In genomic region chr7:100432053-100432452, GRCh38 we compare ENCODE assay signal across 10 cellular contexts. TPM values are rescaled to one million over a fixed set of nuclear protein-coding genes. Genes with fewer than 3 reads are reported as not detected.
A peak's percentile ranks its signal among the peaks of the same experiment; 100 is the strongest.
DNase-seq lines count a peak whose midpoint lies in the region; ATAC-seq and TF ChIP-seq lines count a peak whose summit lies in the region.
"Had no signal": no experiment of that assay in that cellular context is flagged by ENCODE, and none has a peak within 500 bp of the region (broad histone marks: within the 10 kb centered on the region; RNA-seq: fewer than 3 reads in every experiment).

No MANE protein-coding gene starts in this region.

- no peaks in the 10 kb centered on the region for H3K27me3 ChIP-seq in A673 (replicated peaks; ENCODE audit: insufficient read depth, low read depth, low read length, poor library complexity)
- H3K27me3 ChIP-seq in mesenchymal stem cell (ENCODE audit: control insufficient read depth in 1 of 2, insufficient read depth in 1 of 2, low read length in 2 of 2): no peaks in the 10 kb centered on the region
- H3K27me3 ChIP-seq in testis: no peaks in the 10 kb centered on the region

- H3K4ac ChIP-seq in mesenchymal stem cell (ENCODE audit: low read depth in 1 of 2, low read length in 2 of 2): no peak overlapping the region

- no peak overlapping the region for H4K8ac ChIP-seq in mesenchymal stem cell (ENCODE audit: low read length)

- H3K9me3 Mint-ChIP-seq in activated T-helper 2 cell treated with anti-CD3 and anti-CD28 coated beads, Interferon-gamma antibody, Interleukin-2, Interleukin-4, amounts not matched to agents 10 μg/mL and 5 μg/mL and 100 μg/mL, durations not matched to agents 14 hours and 24 hours and 36 hours: no peaks in the 10 kb centered on the region

- intact Hi-C loops in A673 (cut with micrococcal nuclease; ENCODE audit: unreplicated experiment) (no loop called here), posterior vena cava (cut with DNase I) (no loop called here), testis (cut with DNase I; ENCODE audit: low total_unique reads) (no loop called here)
- intact Hi-C loops in activated T-helper 2 cell treated with anti-CD3 and anti-CD28 coated beads, Interferon-gamma antibody, Interleukin-2, Interleukin-4, amounts not matched to agents 10 μg/mL and 5 μg/mL and 100 μg/mL, durations not matched to agents 14 hours and 24 hours and 36 hours (cut with micrococcal nuclease): no loop called here

- DNase-seq in A673 (ENCODE audit: low spot score): no peak
- DNase-seq in HFF-Myc (ENCODE audit: extremely low read depth, low read depth): no peak
- no peak for DNase-seq in activated T-helper 2 cell treated with anti-CD3 and anti-CD28 coated beads, Interferon-gamma antibody, Interleukin-2, Interleukin-4, amounts not matched to agents 10 μg/mL and 5 μg/mL and 100 μg/mL, durations not matched to agents 14 hours and 24 hours and 36 hours (ENCODE audit: low spot score)
- no peak for DNase-seq in mesenchymal stem cell
- no peak for DNase-seq in NCI-H1417 treated with DMSO at 0.1 percent for 48 hours (lab: John Stamatoyannopoulos, UW)
- no peak for DNase-seq in posterior vena cava (ENCODE audit: low spot score)
- DNase-seq in testis: no peak
- DNase-seq: activated CD8-positive, alpha-beta memory T cell treated with anti-CD3 and anti-CD28 coated beads, Interleukin-2, amount 50 U/mL, for 48 hours; islet precursor cell had no signal

- H4K91ac ChIP-seq in mesenchymal stem cell (ENCODE audit: low read length): no peak overlapping the region

- H3K27ac ChIP-seq in A673 (ENCODE audit: low read depth, low read length, poor library complexity, severe bottlenecking) (peak overlapping the region; percentile 99), mesenchymal stem cell (ENCODE audit: low read length, poor library complexity, severe bottlenecking) (no peak overlapping the region), testis (peak overlapping the region in 1 of 2 donors; percentile 2)

- H2AFZ ChIP-seq in mesenchymal stem cell (ENCODE audit: low read depth, low read length): no peak overlapping the region

- BruUV-seq in A673 (replicated peaks; lab: Mats Ljungman, UMichigan): no TSS peak

- H3K36me3 ChIP-seq in A673 (ENCODE audit: insufficient read depth, low read length, poor library complexity, severe bottlenecking) (peaks cover 41% of the 10 kb centered on the region), mesenchymal stem cell (ENCODE audit: control insufficient read depth in 1 of 2, insufficient read depth in 2 of 2, low read depth in 1 of 2, low read length in 2 of 2) (peaks cover 40 to 45% of the 10 kb centered on the region in 2 experiments), testis (ENCODE audit: low read depth, missing control alignments) (no peaks in the 10 kb centered on the region)

- H2BK15ac ChIP-seq in mesenchymal stem cell (ENCODE audit: low read depth, poor library complexity, severe bottlenecking): no peak overlapping the region

- no peak overlapping the region for H3K18ac ChIP-seq in mesenchymal stem cell (ENCODE audit: low read depth in 1 of 2, low read length in 2 of 2)

- no peaks in the 10 kb centered on the region for H3K27me3 Mint-ChIP-seq in activated T-helper 2 cell treated with anti-CD3 and anti-CD28 coated beads, Interferon-gamma antibody, Interleukin-2, Interleukin-4, amounts not matched to agents 10 μg/mL and 5 μg/mL and 100 μg/mL, durations not matched to agents 14 hours and 24 hours and 36 hours (ENCODE audit: low read depth)

- H3K27ac Mint-ChIP-seq in activated T-helper 2 cell treated with anti-CD3 and anti-CD28 coated beads, Interferon-gamma antibody, Interleukin-2, Interleukin-4, amounts not matched to agents 10 μg/mL and 5 μg/mL and 100 μg/mL, durations not matched to agents 14 hours and 24 hours and 36 hours: peak overlapping the region; percentile 64

- H2BK120ac ChIP-seq in mesenchymal stem cell (ENCODE audit: low read depth, low read length): no peak overlapping the region

- H3K14ac ChIP-seq in mesenchymal stem cell (ENCODE audit: low read length in 2 of 2): no peak overlapping the region

- peak overlapping the region; percentile 93 for H3K4me3 ChIP-seq in A673 (ENCODE audit: low read depth, low read length, poor library complexity, severe bottlenecking)
- peak overlapping the region; percentile 76 for H3K4me3 ChIP-seq in HFF-Myc (replicated peaks; ENCODE audit: low read depth, low read length)
- H3K4me3 ChIP-seq in mesenchymal stem cell (ENCODE audit: insufficient read depth in 1 of 2, low read depth in 1 of 2, low read length in 2 of 2): peak overlapping the region in 1 of 2 experiments; percentile 90
- no peak overlapping the region for H3K4me3 ChIP-seq in testis

- CTCF ChIA-PET in A673 (lab: Charles Lee): no interaction called here

- no peak for ATAC-seq in HG02678 (IDR thresholded peaks at IDR 0.05; ENCODE audit: unreplicated experiment)

- WGBS in mesenchymal stem cell: 91% methylated on average over 4 of the region's 4 CpGs
- 60 to 74% methylated on average over 4 of the region's 4 CpGs for WGBS in testis, 2 donors

- H3K4me2 ChIP-seq in mesenchymal stem cell (ENCODE audit: low read length, poor library complexity, severe bottlenecking): no peak overlapping the region

- no peak overlapping the region for H2BK5ac ChIP-seq in mesenchymal stem cell (ENCODE audit: low read depth, low read length, poor library complexity, severe bottlenecking)

- no peak for TF ChIP-seq POLR2A in testis (IDR thresholded peaks at IDR 0.05)

- peak overlapping the region; percentile 99 for H3K9ac ChIP-seq in mesenchymal stem cell (ENCODE audit: low read length)

- POLR2A ChIA-PET in A673 (lab: Charles Lee; ENCODE audit: low non-redundant PET): no interaction called here

- no peak overlapping the region for H2BK12ac ChIP-seq in mesenchymal stem cell (ENCODE audit: low read length in 2 of 2)

- H3K23ac ChIP-seq in mesenchymal stem cell (ENCODE audit: low read length in 2 of 2): no peak overlapping the region

- H3K4me1 ChIP-seq in A673 (ENCODE audit: insufficient read depth, low read length, poor library complexity, severe bottlenecking) (peaks cover 23% of the 10 kb centered on the region), mesenchymal stem cell (ENCODE audit: control insufficient read depth, insufficient read depth, low read depth, low read length) (peaks cover 33% of the 10 kb centered on the region), testis (peaks cover 31% of the 10 kb centered on the region)

- H2AK5ac ChIP-seq in mesenchymal stem cell (ENCODE audit: low read length, severe bottlenecking): no peak overlapping the region

- peaks cover 6% of the 10 kb centered on the region for H3K79me1 ChIP-seq in mesenchymal stem cell (replicated peaks; ENCODE audit: low read length, poor library complexity, severe bottlenecking)

- H3K9me3 ChIP-seq in A673 (ENCODE audit: low read depth, low read length, poor library complexity, severe bottlenecking) (peaks cover 4% of the 10 kb centered on the region), mesenchymal stem cell (ENCODE audit: control insufficient read depth, low read length) (no peaks in the 10 kb centered on the region), testis (no peaks in the 10 kb centered on the region)

- no peak for TF ChIP-seq CTCF in A673 (conservative IDR thresholded peaks at IDR 0.05; ENCODE audit: low read depth, low read length)
- no peak for TF ChIP-seq CTCF in HFF-Myc (IDR thresholded peaks at IDR 0.05; ENCODE audit: low read depth, low read length, missing control alignments)
- no peak for TF ChIP-seq CTCF in testis (IDR thresholded peaks at IDR 0.05)

- peaks cover 38% of the 10 kb centered on the region for H3K4me1 Mint-ChIP-seq in activated T-helper 2 cell treated with anti-CD3 and anti-CD28 coated beads, Interferon-gamma antibody, Interleukin-2, Interleukin-4, amounts not matched to agents 10 μg/mL and 5 μg/mL and 100 μg/mL, durations not matched to agents 14 hours and 24 hours and 36 hours (ENCODE audit: low read depth)

- peak overlapping the region; percentile 89 for H3K4me3 Mint-ChIP-seq in activated T-helper 2 cell treated with anti-CD3 and anti-CD28 coated beads, Interferon-gamma antibody, Interleukin-2, Interleukin-4, amounts not matched to agents 10 μg/mL and 5 μg/mL and 100 μg/mL, durations not matched to agents 14 hours and 24 hours and 36 hours (ENCODE audit: low read depth)

- peaks cover 58% of the 10 kb centered on the region for H3K36me3 Mint-ChIP-seq in activated T-helper 2 cell treated with anti-CD3 and anti-CD28 coated beads, Interferon-gamma antibody, Interleukin-2, Interleukin-4, amounts not matched to agents 10 μg/mL and 5 μg/mL and 100 μg/mL, durations not matched to agents 14 hours and 24 hours and 36 hours (ENCODE audit: low read depth)

RNA-seq across cellular contexts. Expression of gene MEPCE, which starts 2.4 kb away (rescaled TPM):
- total RNA-seq in A673 (2021) (65.3 and 85.9 TPM in 2 replicates), posterior vena cava (10 to 100 TPM; 19.8 to 21.8 TPM), testis (10 to 100 TPM; 74.6 to 89.3 TPM)
- 50.9 and 51.0 TPM in 2 replicates for total RNA-seq in activated T-helper 2 cell treated with anti-CD3 and anti-CD28 coated beads, Interferon-gamma antibody, Interleukin-2, Interleukin-4, amounts not matched to agents 10 μg/mL and 5 μg/mL and 100 μg/mL, durations not matched to agents 14 hours and 24 hours and 36 hours
- 17.9 TPM for polyA plus RNA-seq in mesenchymal stem cell (2013, experiment 1 of 2)
- polyA plus RNA-seq in mesenchymal stem cell (2013, experiment 2 of 2): 17.3 TPM
- polyA plus RNA-seq in testis (ENCODE audit: insufficient read depth, low read depth, low replicate concordance): 182 TPM

RNA-seq across cellular contexts. Expression of gene ZCWPW1, which starts 3.5 kb away (rescaled TPM):
- total RNA-seq in A673 (2021) (0.45 and 1.1 TPM in 2 replicates), posterior vena cava (1 to 10 TPM; 2.9 to 3.5 TPM), testis (100 to 1,000 TPM in 1 of 2 donors, 10 to 100 TPM in 1; 83.5 to 145 TPM)
- 1.1 and 3.5 TPM in 2 replicates for total RNA-seq in activated T-helper 2 cell treated with anti-CD3 and anti-CD28 coated beads, Interferon-gamma antibody, Interleukin-2, Interleukin-4, amounts not matched to agents 10 μg/mL and 5 μg/mL and 100 μg/mL, durations not matched to agents 14 hours and 24 hours and 36 hours
- 1.3 TPM for polyA plus RNA-seq in mesenchymal stem cell (2013, experiment 1 of 2)
- polyA plus RNA-seq in mesenchymal stem cell (2013, experiment 2 of 2): 0.93 TPM
- polyA plus RNA-seq in testis (ENCODE audit: insufficient read depth, low read depth, low replicate concordance): 96.5 TPM

RNA-seq across cellular contexts. Expression of gene PPP1R35, which starts 4.2 kb away (rescaled TPM):
- total RNA-seq in A673 (2021): 27.3 and 37.3 TPM in 2 replicates
- total RNA-seq in activated T-helper 2 cell treated with anti-CD3 and anti-CD28 coated beads, Interferon-gamma antibody, Interleukin-2, Interleukin-4, amounts not matched to agents 10 μg/mL and 5 μg/mL and 100 μg/mL, durations not matched to agents 14 hours and 24 hours and 36 hours: 59.8 and 63.6 TPM in 2 replicates
- polyA plus RNA-seq in mesenchymal stem cell (2013, experiment 1 of 2): 45.2 TPM
- polyA plus RNA-seq in mesenchymal stem cell (2013, experiment 2 of 2): 47.7 TPM
- total RNA-seq in posterior vena cava: 10 to 100 TPM; 16.7 to 23.9 TPM
- 100 to 1,000 TPM in 1 of 2 donors, 10 to 100 TPM in 1; 97.6 to 128 TPM for total RNA-seq in testis
- polyA plus RNA-seq in testis (ENCODE audit: insufficient read depth, low read depth, low replicate concordance): 76.4 TPM

RNA-seq across cellular contexts. Expression of gene SPACDR, which starts 32.0 kb away (rescaled TPM):
- total RNA-seq in A673 (2021): 2.9 and 3.9 TPM in 2 replicates
- 3.2 and 4.5 TPM in 2 replicates for total RNA-seq in activated T-helper 2 cell treated with anti-CD3 and anti-CD28 coated beads, Interferon-gamma antibody, Interleukin-2, Interleukin-4, amounts not matched to agents 10 μg/mL and 5 μg/mL and 100 μg/mL, durations not matched to agents 14 hours and 24 hours and 36 hours
- 0.47 TPM for polyA plus RNA-seq in mesenchymal stem cell (2013, experiment 1 of 2)
- 0.56 TPM for polyA plus RNA-seq in mesenchymal stem cell (2013, experiment 2 of 2)
- under 1 TPM in 1 of 2 donors, not detected in 1; 0.62 TPM for total RNA-seq in posterior vena cava
- total RNA-seq in testis: 10 to 100 TPM; 34.0 to 45.8 TPM
- 84.9 TPM for polyA plus RNA-seq in testis (ENCODE audit: insufficient read depth, low read depth, low replicate concordance)

RNA-seq across cellular contexts. Expression of gene TSC22D4, which starts 47.0 kb away (rescaled TPM):
- total RNA-seq in A673 (2021) (69.0 and 71.0 TPM in 2 replicates), posterior vena cava (10 to 100 TPM; 25.3 to 29.1 TPM), testis (100 to 1,000 TPM; 135 to 165 TPM)
- 103 and 106 TPM in 2 replicates for total RNA-seq in activated T-helper 2 cell treated with anti-CD3 and anti-CD28 coated beads, Interferon-gamma antibody, Interleukin-2, Interleukin-4, amounts not matched to agents 10 μg/mL and 5 μg/mL and 100 μg/mL, durations not matched to agents 14 hours and 24 hours and 36 hours
- 47.5 TPM for polyA plus RNA-seq in mesenchymal stem cell (2013, experiment 1 of 2)
- polyA plus RNA-seq in mesenchymal stem cell (2013, experiment 2 of 2): 47.0 TPM
- polyA plus RNA-seq in testis (ENCODE audit: insufficient read depth, low read depth, low replicate concordance): 57.4 TPM

Comparison
In these comparisons a context has a peak if more than half of its experiments do, and no peak if none do; other contexts are left out.
1. H3K4me3 ChIP-seq: peak in A673 (single experiment) and HFF-Myc (single experiment); none in testis (0 of 2).
2. RNA of gene ZCWPW1, which starts 3.5 kb away (total RNA-seq): 83.5 to 145 TPM in testis; 2.9 to 3.5 TPM in posterior vena cava, 1.1 to 3.5 TPM in activated T-helper 2 cell treated with anti-CD3 and anti-CD28 coated beads, Interferon-gamma antibody, Interleukin-2, Interleukin-4, amounts not matched to agents 10 μg/mL and 5 μg/mL and 100 μg/mL, durations not matched to agents 14 hours and 24 hours and 36 hours and 0.45 to 1.1 TPM in A673; every median in the first group is over 10 times any median in the second.